ENCODE assay signal across 9 cellular contexts in genomic region chr1:178774263-178774662, GRCh38. TPM values are rescaled to one million over a fixed set of nuclear protein-coding genes. Genes with fewer than 3 reads are reported as not detected.
DNase-seq lines count a peak whose midpoint lies in the region; ATAC-seq and TF ChIP-seq lines count a peak whose summit lies in the region.
"Had no signal": no experiment of that assay in that cellular context is flagged by ENCODE, and none has a peak within 500 bp of the region (broad histone marks: within the 10 kb centered on the region; RNA-seq: fewer than 3 reads in every experiment).

No MANE protein-coding gene starts in this region.

- H3K27ac Mint-ChIP-seq in T-helper 17 cell, result no peak overlapping the region
- H3K27ac Mint-ChIP-seq: stimulated activated naive CD8-positive, alpha-beta T cell treated with anti-CD3 and anti-CD28 coated beads, Interleukin-15, Interleukin-2, amounts not matched to agents 100 ng/mL and 50 ng/mL, for 24 hours had no signal

- H3K27me3 Mint-ChIP-seq in T-helper 17 cell, result no peaks in the 10 kb centered on the region
- H3K27me3 Mint-ChIP-seq: stimulated activated naive CD8-positive, alpha-beta T cell treated with anti-CD3 and anti-CD28 coated beads, Interleukin-15, Interleukin-2, amounts not matched to agents 100 ng/mL and 50 ng/mL, for 24 hours had no signal

- no peak for TF ChIP-seq POLR2A in NB4 (IDR thresholded peaks at IDR 0.05; ENCODE audit: extremely low read depth, insufficient read length)

- ATAC-seq in lung (ENCODE audit: insufficient read depth, low FRiP score) (no peak), T-helper 17 cell (no peak), HG02870 (IDR thresholded peaks at IDR 0.05; ENCODE audit: unreplicated experiment) (no peak), GM19452 (IDR thresholded peaks at IDR 0.05; ENCODE audit: unreplicated experiment) (no peak)

- H3K36me3 Mint-ChIP-seq in T-helper 17 cell (ENCODE audit: low read depth), result peaks cover 3% of the 10 kb centered on the region

- H3K27ac ChIP-seq in lung (ENCODE audit: low read depth in 1 of 2, low read length in 1 of 2), result no peak overlapping the region

- TF ChIP-seq CTCF in NB4 (IDR thresholded peaks at IDR 0.05; ENCODE audit: low read depth, low read length) (no peak), lung (IDR thresholded peaks at IDR 0.05; ENCODE audit: control extremely low read depth, extremely low read depth) (peak; percentile 2)

- no peaks in the 10 kb centered on the region for H3K36me3 ChIP-seq in lung (ENCODE audit: control insufficient read depth in 2 of 2, insufficient read depth in 2 of 2, low read length in 2 of 2)

- H3K27me3 ChIP-seq in lung (ENCODE audit: control insufficient read depth, insufficient read depth), result no peaks in the 10 kb centered on the region

- H3K4me3 Mint-ChIP-seq in T-helper 17 cell, result no peak overlapping the region
- H3K4me3 Mint-ChIP-seq: stimulated activated naive CD8-positive, alpha-beta T cell treated with anti-CD3 and anti-CD28 coated beads, Interleukin-15, Interleukin-2, amounts not matched to agents 100 ng/mL and 50 ng/mL, for 24 hours had no signal

- H3K4me3 ChIP-seq in NB4 (ENCODE audit: low read depth, low read length) (no peak overlapping the region), lung (no peak overlapping the region)

- peaks cover 0 to 4% of the 10 kb centered on the region in 2 donors for H3K9me3 ChIP-seq in lung (ENCODE audit: control insufficient read depth in 2 of 2, insufficient read depth in 1 of 2, low read length in 1 of 2)
- no peaks in the 10 kb centered on the region for H3K9me3 ChIP-seq in T-helper 17 cell (ENCODE audit: control insufficient read depth, low read length, poor library complexity, severe bottlenecking)

- no peaks in the 10 kb centered on the region for H3K4me1 Mint-ChIP-seq in T-helper 17 cell

- H3K4me1 ChIP-seq in lung (ENCODE audit: control insufficient read depth in 2 of 2, insufficient read depth in 2 of 2, low read length in 2 of 2), result no peaks in the 10 kb centered on the region

- DNase-seq in DMS 273 treated with DMSO at 0.1 percent for 48 hours (lab: John Stamatoyannopoulos, UW) (peak; percentile 3), NB4 (ENCODE audit: low read depth) (peak; percentile 52), amniotic stem cell (lab: John Stamatoyannopoulos, UW) (peak; percentile 0), lung (ENCODE audit: low spot score) (no peak), T-helper 17 cell (no peak)
- DNase-seq in effector CD8-positive, alpha-beta T cell (lab: John Stamatoyannopoulos, UW), result no peak

RNA-seq across cellular contexts. Expression of gene RALGPS2, which starts 49.2 kb away (rescaled TPM):
- total RNA-seq in lung (10 to 100 TPM in 1 of 2 donors, 1 to 10 TPM in 1; 8.5 to 33.2 TPM), T-helper 17 cell (10 to 100 TPM in 1 of 2 donors, 1 to 10 TPM in 1; 6.8 to 17.0 TPM)
- polyA plus RNA-seq in lung, result 1 to 10 TPM; 1.2 to 1.7 TPM

Comparison
In these comparisons a context has a peak if more than half of its experiments do, and no peak if none do; other contexts are left out.
1. DNase-seq: peak in DMS 273 treated with DMSO at 0.1 percent for 48 hours (single experiment), NB4 (single experiment) and amniotic stem cell (single experiment); none in lung (single experiment), effector CD8-positive, alpha-beta T cell (single experiment) and T-helper 17 cell (0 of 3).